Comparison of ENCODE assay signal across 34 cellular contexts in the genomic region with DNA sequence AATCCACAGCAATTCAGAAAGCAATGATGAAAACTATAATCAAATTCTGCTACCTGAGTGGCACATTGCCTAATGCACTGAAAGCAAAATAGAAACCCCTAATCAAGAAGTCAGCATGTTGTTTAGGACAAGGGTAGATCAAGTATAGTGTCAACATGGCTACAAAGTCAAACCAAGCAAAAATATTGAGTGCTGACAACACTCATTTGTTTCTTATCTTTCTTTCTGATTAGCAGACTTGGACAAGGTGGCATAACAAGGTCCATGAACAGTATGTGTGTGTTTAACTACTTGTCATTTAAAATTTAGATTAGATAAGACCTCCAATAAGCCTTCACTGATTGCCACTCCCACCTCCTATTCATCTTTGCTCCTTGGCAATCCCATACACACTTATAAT.
"Had no signal": no experiment of that assay in that cellular context is flagged by ENCODE, and none has a peak within 500 bp of the region (broad histone marks: within the 10 kb centered on the region; RNA-seq: fewer than 3 reads in every experiment).

No MANE protein-coding gene starts in this region.

- H3K9me3 Mint-ChIP-seq: activated CD4-positive, alpha-beta memory T cell treated with anti-CD3 and anti-CD28 coated beads, Interleukin-2, amount 10 ng/mL, durations not matched to agents 7 days and 5 days; activated CD4-positive, alpha-beta T cell treated with anti-CD3 and anti-CD28 coated beads, Interleukin-2, amount 10 ng/mL, durations not matched to agents 7 days and 5 days; activated T-cell treated with anti-CD3 and anti-CD28 coated beads, Interleukin-2, amount 50 U/mL, for 24 hours; activated T-helper 17 cell treated with anti-CD3 and anti-CD28 coated beads, Interleukin-2, amount 50 U/mL, for 72 hours; T-helper 2 cell treated with Interferon-gamma antibody and Interleukin-4, amounts not matched to agents 5 μg/mL and 100 μg/mL, for 36 hours had no signal

- ATAC-seq: activated T-helper 17 cell treated with anti-CD3 and anti-CD28 coated beads, Interleukin-2, amount 50 U/mL, for 72 hours; gastroesophageal sphincter; heart right ventricle; T-helper 17 cell had no signal

- H3K36me3 ChIP-seq: breast epithelium, cardiac muscle cell, colonic mucosa, esophagus squamous epithelium, gastroesophageal sphincter, heart right ventricle, WERI-Rb-1 had no signal

- H3K27ac ChIP-seq: breast epithelium, cardiac muscle cell, colonic mucosa, epithelial cell of prostate, esophagus squamous epithelium, gastroesophageal sphincter, heart right ventricle, WERI-Rb-1 had no signal

- H3K27me3 Mint-ChIP-seq: activated CD4-positive, alpha-beta memory T cell treated with anti-CD3 and anti-CD28 coated beads, Interleukin-2, amount 10 ng/mL, durations not matched to agents 7 days and 5 days; activated CD4-positive, alpha-beta T cell treated with anti-CD3 and anti-CD28 coated beads, Interleukin-2, amount 10 ng/mL, durations not matched to agents 7 days and 5 days; activated naive CD8-positive, alpha-beta T cell; activated T-cell treated with anti-CD3 and anti-CD28 coated beads, Interleukin-2, amount 50 U/mL, for 24 hours; activated T-helper 17 cell treated with anti-CD3 and anti-CD28 coated beads, Interleukin-2, amount 50 U/mL, for 72 hours; brain; T-helper 17 cell had no signal

- DNase-seq: activated CD4-positive, alpha-beta memory T cell treated with anti-CD3 and anti-CD28 coated beads, Interleukin-2, amount 10 ng/mL, durations not matched to agents 7 days and 5 days; activated CD4-positive, alpha-beta T cell treated with anti-CD3 and anti-CD28 coated beads for 4 hours; activated CD4-positive, alpha-beta T cell treated with anti-CD3 and anti-CD28 coated beads, Interleukin-2, amount 10 ng/mL, durations not matched to agents 7 days and 5 days; activated CD4-positive, alpha-beta T cell treated with anti-CD3 and anti-CD28 coated beads, Interleukin-2, amount 50 U/mL, for 4 hours; activated CD4-positive, CD25-positive, alpha-beta regulatory T cell; activated CD4-positive, CD25-positive, alpha-beta regulatory T cell treated with anti-CD3 and anti-CD28 coated beads, Interleukin-2, amount 50 U/mL, for 72 hours; activated CD8-positive, alpha-beta memory T cell treated with anti-CD3 and anti-CD28 coated beads, Interleukin-2, amount 50 U/mL, for 48 hours; activated effector memory CD4-positive, alpha-beta T cell treated with Interleukin-2 at 50 U/mL for 16 hours; activated gamma-delta T cell treated with Interleukin-2 at 50 U/mL for 16 hours; activated naive CD4-positive, alpha-beta T cell treated with anti-CD3 and anti-CD28 coated beads, Interleukin-2, amount 50 U/mL, for 16 hours; activated naive CD4-positive, alpha-beta T cell treated with Interleukin-2 at 50 U/mL for 16 hours; activated T-cell treated with anti-CD3 and anti-CD28 coated beads for 4 hours; activated T-cell treated with anti-CD3 and anti-CD28 coated beads, Interleukin-2, amount 50 U/mL, for 24 hours; amniotic stem cell; aorta; central memory CD4-positive, alpha-beta T cell; cerebellar nuclear complex; colonic mucosa; effector CD8-positive, alpha-beta T cell; esophagus squamous epithelium; foreskin melanocyte; heart right ventricle; T-helper 1 cell; T-helper 17 cell; T1000 had no signal

- H3K9me3 ChIP-seq: breast epithelium, colonic mucosa, esophagus squamous epithelium, gastroesophageal sphincter had no signal

- H3K4me1 Mint-ChIP-seq: activated CD4-positive, alpha-beta memory T cell treated with anti-CD3 and anti-CD28 coated beads, Interleukin-2, amount 10 ng/mL, durations not matched to agents 7 days and 5 days; activated CD4-positive, alpha-beta T cell treated with anti-CD3 and anti-CD28 coated beads, Interleukin-2, amount 10 ng/mL, durations not matched to agents 7 days and 5 days; activated T-helper 17 cell treated with anti-CD3 and anti-CD28 coated beads, Interleukin-2, amount 50 U/mL, for 72 hours; brain; T-helper 17 cell had no signal

- H3K36me3 Mint-ChIP-seq: activated naive CD8-positive, alpha-beta T cell; brain had no signal

- H3K4me1 ChIP-seq: breast epithelium, colonic mucosa, esophagus squamous epithelium, gastroesophageal sphincter, heart right ventricle had no signal

- H3K27ac Mint-ChIP-seq: activated CD4-positive, alpha-beta memory T cell treated with anti-CD3 and anti-CD28 coated beads, Interleukin-2, amount 10 ng/mL, durations not matched to agents 7 days and 5 days; activated CD4-positive, alpha-beta T cell treated with anti-CD3 and anti-CD28 coated beads, Interleukin-2, amount 10 ng/mL, durations not matched to agents 7 days and 5 days; activated naive CD8-positive, alpha-beta T cell; activated T-cell treated with anti-CD3 and anti-CD28 coated beads, Interleukin-2, amount 50 U/mL, for 24 hours; activated T-helper 17 cell treated with anti-CD3 and anti-CD28 coated beads, Interleukin-2, amount 50 U/mL, for 72 hours; brain; T-helper 17 cell; T-helper 2 cell treated with Interferon-gamma antibody and Interleukin-4, amounts not matched to agents 5 μg/mL and 100 μg/mL, for 36 hours had no signal

- H3K27me3 ChIP-seq: breast epithelium, colonic mucosa, esophagus squamous epithelium, gastroesophageal sphincter, heart right ventricle had no signal

- H3K4me3 ChIP-seq: breast epithelium, cardiac muscle cell, colonic mucosa, esophagus squamous epithelium, gastroesophageal sphincter, heart right ventricle had no signal

- H3K4me3 Mint-ChIP-seq: activated CD4-positive, alpha-beta memory T cell treated with anti-CD3 and anti-CD28 coated beads, Interleukin-2, amount 10 ng/mL, durations not matched to agents 7 days and 5 days; activated CD4-positive, alpha-beta T cell treated with anti-CD3 and anti-CD28 coated beads, Interleukin-2, amount 10 ng/mL, durations not matched to agents 7 days and 5 days; activated naive CD8-positive, alpha-beta T cell; activated T-cell treated with anti-CD3 and anti-CD28 coated beads, Interleukin-2, amount 50 U/mL, for 24 hours; activated T-helper 17 cell treated with anti-CD3 and anti-CD28 coated beads, Interleukin-2, amount 50 U/mL, for 72 hours; brain; T-helper 17 cell; T-helper 2 cell treated with Interferon-gamma antibody and Interleukin-4, amounts not matched to agents 5 μg/mL and 100 μg/mL, for 36 hours had no signal
